ENCODE assay signal across 25 cellular contexts in genomic region chr1:44357710-44358109, GRCh38.
"Had no signal": no experiment of that assay in that cellular context is flagged by ENCODE, and none has a peak within 500 bp of the region (broad histone marks: within the 10 kb centered on the region; RNA-seq: fewer than 3 reads in every experiment).

No MANE protein-coding gene starts in this region.

- H3K36me3 Mint-ChIP-seq: mesothelial cell of epicardium, naive B cell had no signal

- H3K4me3 Mint-ChIP-seq: mesothelial cell of epicardium had no signal

- H3K27me3 ChIP-seq: dorsolateral prefrontal cortex, esophagus muscularis mucosa, foreskin keratinocyte, gastroesophageal sphincter, heart right ventricle, left lung had no signal

- H3K4me3 ChIP-seq: coronary artery, dorsolateral prefrontal cortex, esophagus muscularis mucosa, gastroesophageal sphincter, heart right ventricle, left lung, lower lobe of right lung, mucosa of descending colon had no signal

- H3K9me3 Mint-ChIP-seq: mesothelial cell of epicardium, naive B cell had no signal

- DNase-seq: dermis blood vessel endothelial cell; dorsolateral prefrontal cortex; effector CD4-positive, alpha-beta T cell; effector memory CD4-positive, alpha-beta T cell; foreskin keratinocyte; glutamatergic neuron; head of caudate nucleus; heart right ventricle; hippocampal formation; left cardiac atrium; left lung; left ventricle myocardium superior; lower lobe of right lung; mesenchymal stem cell; mucosa of descending colon; naive B cell had no signal

- H3K9me3 ChIP-seq: esophagus muscularis mucosa, gastroesophageal sphincter, heart right ventricle, left lung, lower lobe of right lung, mucosa of descending colon had no signal

- H3K27me3 Mint-ChIP-seq: naive B cell had no signal

- ATAC-seq: foreskin keratinocyte, gastroesophageal sphincter, heart right ventricle, left cardiac atrium, left lung, left ventricle myocardium superior, lower lobe of right lung, mucosa of descending colon had no signal

- FAIRE-seq: colon, endothelial cell of umbilical vein, frontal cortex, islet of Langerhans, keratinocyte had no signal

- H3K36me3 ChIP-seq: esophagus muscularis mucosa, gastroesophageal sphincter, heart right ventricle, left lung, lower lobe of right lung had no signal

- H3K27ac Mint-ChIP-seq: mesothelial cell of epicardium, naive B cell had no signal

- H3K27ac ChIP-seq: coronary artery, dorsolateral prefrontal cortex, esophagus muscularis mucosa, foreskin keratinocyte, gastroesophageal sphincter, heart right ventricle, left lung, lower lobe of right lung had no signal
